ENCODE assay signal across 1 cellular context in genomic region chr18:59918320-59918755, GRCh38.
TF ChIP-seq lines count a peak whose summit lies in the region.

No MANE protein-coding gene starts in this region.

TF ChIP-seq in GM12878, 131 proteins besides CTCF, POLR2A, EP300 and RAD21 (continued from another document):
- TF ChIP-seq, protein P1, sequence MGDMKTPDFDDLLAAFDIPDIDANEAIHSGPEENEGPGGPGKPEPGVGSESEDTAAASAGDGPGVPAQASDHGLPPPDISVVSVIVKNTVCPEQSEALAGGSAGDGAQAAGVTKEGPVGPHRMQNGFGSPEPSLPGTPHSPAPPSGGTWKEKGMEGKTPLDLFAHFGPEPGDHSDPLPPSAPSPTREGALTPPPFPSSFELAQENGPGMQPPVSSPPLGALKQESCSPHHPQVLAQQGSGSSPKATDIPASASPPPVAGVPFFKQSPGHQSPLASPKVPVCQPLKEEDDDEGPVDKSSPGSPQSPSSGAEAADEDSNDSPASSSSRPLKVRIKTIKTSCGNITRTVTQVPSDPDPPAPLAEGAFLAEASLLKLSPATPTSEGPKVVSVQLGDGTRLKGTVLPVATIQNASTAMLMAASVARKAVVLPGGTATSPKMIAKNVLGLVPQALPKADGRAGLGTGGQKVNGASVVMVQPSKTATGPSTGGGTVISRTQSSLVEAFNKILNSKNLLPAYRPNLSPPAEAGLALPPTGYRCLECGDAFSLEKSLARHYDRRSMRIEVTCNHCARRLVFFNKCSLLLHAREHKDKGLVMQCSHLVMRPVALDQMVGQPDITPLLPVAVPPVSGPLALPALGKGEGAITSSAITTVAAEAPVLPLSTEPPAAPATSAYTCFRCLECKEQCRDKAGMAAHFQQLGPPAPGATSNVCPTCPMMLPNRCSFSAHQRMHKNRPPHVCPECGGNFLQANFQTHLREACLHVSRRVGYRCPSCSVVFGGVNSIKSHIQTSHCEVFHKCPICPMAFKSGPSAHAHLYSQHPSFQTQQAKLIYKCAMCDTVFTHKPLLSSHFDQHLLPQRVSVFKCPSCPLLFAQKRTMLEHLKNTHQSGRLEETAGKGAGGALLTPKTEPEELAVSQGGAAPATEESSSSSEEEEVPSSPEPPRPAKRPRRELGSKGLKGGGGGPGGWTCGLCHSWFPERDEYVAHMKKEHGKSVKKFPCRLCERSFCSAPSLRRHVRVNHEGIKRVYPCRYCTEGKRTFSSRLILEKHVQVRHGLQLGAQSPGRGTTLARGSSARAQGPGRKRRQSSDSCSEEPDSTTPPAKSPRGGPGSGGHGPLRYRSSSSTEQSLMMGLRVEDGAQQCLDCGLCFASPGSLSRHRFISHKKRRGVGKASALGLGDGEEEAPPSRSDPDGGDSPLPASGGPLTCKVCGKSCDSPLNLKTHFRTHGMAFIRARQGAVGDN (IDR thresholded peaks at IDR 0.05) = peak; percentile 59
- TF ChIP-seq KDM1A (IDR thresholded peaks at IDR 0.05; ENCODE audit: borderline replicate concordance) = no peak
- peak; percentile 66 for TF ChIP-seq BCL11A (IDR thresholded peaks at IDR 0.05; ENCODE audit: low read depth, low read length)
- TF ChIP-seq BRCA1 (IDR thresholded peaks at IDR 0.05; ENCODE audit: low read depth, low read length) = no peak
- 0 out of 4 replicates have a peak, but pooled peaks of 1 of the 2 experiments have one; percentile 21 for TF ChIP-seq SRF (IDR thresholded peaks at IDR 0.05; ENCODE audit: low read depth in 2 of 2, low read length in 2 of 2)
- TF ChIP-seq POU2F2 (IDR thresholded peaks at IDR 0.05; ENCODE audit: borderline replicate concordance, low read depth, low read length) = 0 out of 3 replicates have a peak, but pooled peaks have one; percentile 33
- peak; percentile 66 for TF ChIP-seq MEF2B (IDR thresholded peaks at IDR 0.05; ENCODE audit: partially characterized antibody, poor library complexity, severe bottlenecking)
- TF ChIP-seq RFX5 (IDR thresholded peaks at IDR 0.05; ENCODE audit: low read depth, low read length) = no peak
- no peak for TF ChIP-seq SPI1 (IDR thresholded peaks at IDR 0.05; ENCODE audit: borderline replicate concordance, insufficient read depth, low read depth, low read length)
- TF ChIP-seq IKZF1 (conservative IDR thresholded peaks at IDR 0.05) = peak; percentile 80
